ENCODE assay signal across 30 cellular contexts in genomic region chr6:105227292-105227628, GRCh38. TPM values are rescaled to one million over a fixed set of nuclear protein-coding genes. Genes with fewer than 3 reads are reported as not detected.
"Had no signal": no experiment of that assay in that cellular context is flagged by ENCODE, and none has a peak within 500 bp of the region (broad histone marks: within the 10 kb centered on the region; RNA-seq: fewer than 3 reads in every experiment).

No MANE protein-coding gene starts in this region.

- ATAC-seq: foreskin keratinocyte; gastroesophageal sphincter; left lung; naive thymus-derived CD4-positive, alpha-beta T cell; sciatic nerve; stimulated activated naive CD8-positive, alpha-beta T cell treated with anti-CD3 and anti-CD28 coated beads, Interleukin-15, amount 100 ng/mL, for 72 hours had no signal

- H3K9me3 ChIP-seq: gastroesophageal sphincter, prostate gland, right atrium auricular region, thyroid gland, vagina had no signal

- H3K4me1 ChIP-seq: foreskin keratinocyte, gastroesophageal sphincter, left lung, neural progenitor cell, parathyroid adenoma, prostate gland, right atrium auricular region, thyroid gland, vagina had no signal

- H3K36me3 ChIP-seq: esophagus muscularis mucosa, gastroesophageal sphincter, heart left ventricle, left lung, neural progenitor cell, prostate gland, right atrium auricular region, thyroid gland, vagina had no signal

- H3K27ac ChIP-seq: esophagus muscularis mucosa, foreskin keratinocyte, gastroesophageal sphincter, hepatocyte, left lung, neural progenitor cell, parathyroid adenoma, prostate gland, thyroid gland, vagina had no signal

- H3K4me3 ChIP-seq: esophagus muscularis mucosa, gastroesophageal sphincter, heart left ventricle, hepatocyte, left lung, neural progenitor cell, prostate gland, right atrium auricular region, smooth muscle cell, thyroid gland, vagina had no signal

- DNase-seq: cortex of kidney; effector CD4-positive, alpha-beta T cell; endodermal cell; foreskin keratinocyte; kidney; left lung; mesendoderm; naive thymus-derived CD4-positive, alpha-beta T cell; stimulated activated CD4-positive, alpha-beta T cell treated with anti-CD3 and anti-CD28 coated beads, Interleukin-12 subunit alpha, Interleukin-12 subunit beta, amount 100 ng/mL, for 4 hours; stimulated activated CD4-positive, alpha-beta T cell treated with anti-CD3 and anti-CD28 coated beads, Interleukin-1b, Interleukin-23, amount 100 ng/mL, for 48 hours; stimulated activated CD4-positive, alpha-beta T cell treated with anti-CD3 and anti-CD28 coated beads, Interleukin-4, amount 100 ng/mL, for 1 hour; stimulated activated CD8-positive, alpha-beta memory T cell treated with anti-CD3 and anti-CD28 coated beads, Interleukin-4, amount 100 ng/mL, for 48 hours; stimulated activated naive CD4-positive, alpha-beta T cell; stimulated activated naive CD8-positive, alpha-beta T cell treated with anti-CD3 and anti-CD28 coated beads, Interleukin-15, amount 100 ng/mL, for 72 hours; trophoblast cell had no signal

- H3K27me3 ChIP-seq: dorsolateral prefrontal cortex, esophagus muscularis mucosa, gastroesophageal sphincter, heart left ventricle, hepatocyte, left lung, neural progenitor cell, right atrium auricular region, thyroid gland, vagina had no signal

RNA-seq across cellular contexts. Expression of gene POPDC3, which starts 47.4 kb away (rescaled TPM):
- total RNA-seq: esophagus muscularis mucosa; kidney; lower leg skin; naive thymus-derived CD4-positive, alpha-beta T cell; ureter; vagina had no signal
- polyA plus RNA-seq: naive thymus-derived CD4-positive, alpha-beta T cell had no signal
